1 cellular context compared by ENCODE assay signal in the genomic region with DNA sequence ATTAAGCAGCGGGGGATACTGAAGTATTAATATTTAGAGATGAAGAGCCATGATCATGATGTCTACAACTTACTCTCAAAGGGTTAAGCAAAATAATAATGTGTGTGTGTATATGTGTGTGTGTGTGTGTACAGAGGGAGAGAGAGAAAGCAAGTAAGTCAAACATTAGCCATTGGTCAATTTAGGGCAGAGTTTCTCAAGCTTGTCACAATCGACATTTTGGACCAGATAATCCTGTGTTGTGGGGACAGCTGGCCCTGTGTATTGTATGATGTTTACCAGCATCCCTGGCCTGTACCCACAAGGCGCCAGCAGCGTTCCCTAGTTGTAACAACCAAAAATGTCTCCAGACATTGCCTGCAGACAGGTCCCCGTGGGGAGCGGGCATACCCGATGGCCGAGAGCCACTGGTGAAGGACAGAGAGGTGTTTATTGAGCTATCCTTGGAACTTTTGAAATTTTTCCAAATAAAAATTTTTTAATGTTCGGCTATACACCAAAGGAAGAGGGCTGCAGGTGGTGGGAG.
A peak's percentile ranks its signal among the peaks of the same experiment; 100 is the strongest.
TF ChIP-seq lines count a peak whose summit lies in the region.

No MANE protein-coding gene starts in this region.

TF ChIP-seq in HepG2, 621 proteins besides CTCF, POLR2A, EP300 and RAD21 (continued from another document and continues in another):
- TF ChIP-seq, protein P1, sequence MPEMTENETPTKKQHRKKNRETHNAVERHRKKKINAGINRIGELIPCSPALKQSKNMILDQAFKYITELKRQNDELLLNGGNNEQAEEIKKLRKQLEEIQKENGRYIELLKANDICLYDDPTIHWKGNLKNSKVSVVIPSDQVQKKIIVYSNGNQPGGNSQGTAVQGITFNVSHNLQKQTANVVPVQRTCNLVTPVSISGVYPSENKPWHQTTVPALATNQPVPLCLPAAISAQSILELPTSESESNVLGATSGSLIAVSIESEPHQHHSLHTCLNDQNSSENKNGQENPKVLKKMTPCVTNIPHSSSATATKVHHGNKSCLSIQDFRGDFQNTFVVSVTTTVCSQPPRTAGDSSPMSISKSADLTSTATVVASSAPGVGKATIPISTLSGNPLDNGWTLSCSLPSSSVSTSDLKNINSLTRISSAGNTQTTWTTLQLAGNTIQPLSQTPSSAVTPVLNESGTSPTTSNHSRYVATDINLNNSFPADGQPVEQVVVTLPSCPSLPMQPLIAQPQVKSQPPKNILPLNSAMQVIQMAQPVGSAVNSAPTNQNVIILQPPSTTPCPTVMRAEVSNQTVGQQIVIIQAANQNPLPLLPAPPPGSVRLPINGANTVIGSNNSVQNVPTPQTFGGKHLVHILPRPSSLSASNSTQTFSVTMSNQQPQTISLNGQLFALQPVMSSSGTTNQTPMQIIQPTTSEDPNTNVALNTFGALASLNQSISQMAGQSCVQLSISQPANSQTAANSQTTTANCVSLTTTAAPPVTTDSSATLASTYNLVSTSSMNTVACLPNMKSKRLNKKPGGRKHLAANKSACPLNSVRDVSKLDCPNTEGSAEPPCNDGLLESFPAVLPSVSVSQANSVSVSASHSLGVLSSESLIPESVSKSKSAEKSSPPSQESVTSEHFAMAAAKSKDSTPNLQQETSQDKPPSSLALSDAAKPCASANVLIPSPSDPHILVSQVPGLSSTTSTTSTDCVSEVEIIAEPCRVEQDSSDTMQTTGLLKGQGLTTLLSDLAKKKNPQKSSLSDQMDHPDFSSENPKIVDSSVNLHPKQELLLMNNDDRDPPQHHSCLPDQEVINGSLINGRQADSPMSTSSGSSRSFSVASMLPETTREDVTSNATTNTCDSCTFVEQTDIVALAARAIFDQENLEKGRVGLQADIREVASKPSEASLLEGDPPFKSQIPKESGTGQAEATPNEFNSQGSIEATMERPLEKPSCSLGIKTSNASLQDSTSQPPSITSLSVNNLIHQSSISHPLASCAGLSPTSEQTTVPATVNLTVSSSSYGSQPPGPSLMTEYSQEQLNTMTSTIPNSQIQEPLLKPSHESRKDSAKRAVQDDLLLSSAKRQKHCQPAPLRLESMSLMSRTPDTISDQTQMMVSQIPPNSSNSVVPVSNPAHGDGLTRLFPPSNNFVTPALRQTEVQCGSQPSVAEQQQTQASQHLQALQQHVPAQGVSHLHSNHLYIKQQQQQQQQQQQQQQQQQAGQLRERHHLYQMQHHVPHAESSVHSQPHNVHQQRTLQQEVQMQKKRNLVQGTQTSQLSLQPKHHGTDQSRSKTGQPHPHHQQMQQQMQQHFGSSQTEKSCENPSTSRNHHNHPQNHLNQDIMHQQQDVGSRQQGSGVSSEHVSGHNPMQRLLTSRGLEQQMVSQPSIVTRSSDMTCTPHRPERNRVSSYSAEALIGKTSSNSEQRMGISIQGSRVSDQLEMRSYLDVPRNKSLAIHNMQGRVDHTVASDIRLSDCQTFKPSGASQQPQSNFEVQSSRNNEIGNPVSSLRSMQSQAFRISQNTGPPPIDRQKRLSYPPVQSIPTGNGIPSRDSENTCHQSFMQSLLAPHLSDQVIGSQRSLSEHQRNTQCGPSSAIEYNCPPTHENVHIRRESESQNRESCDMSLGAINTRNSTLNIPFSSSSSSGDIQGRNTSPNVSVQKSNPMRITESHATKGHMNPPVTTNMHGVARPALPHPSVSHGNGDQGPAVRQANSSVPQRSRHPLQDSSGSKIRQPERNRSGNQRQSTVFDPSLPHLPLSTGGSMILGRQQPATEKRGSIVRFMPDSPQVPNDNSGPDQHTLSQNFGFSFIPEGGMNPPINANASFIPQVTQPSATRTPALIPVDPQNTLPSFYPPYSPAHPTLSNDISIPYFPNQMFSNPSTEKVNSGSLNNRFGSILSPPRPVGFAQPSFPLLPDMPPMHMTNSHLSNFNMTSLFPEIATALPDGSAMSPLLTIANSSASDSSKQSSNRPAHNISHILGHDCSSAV (CRISPR knock-in tag; IDR thresholded peaks at IDR 0.05; ENCODE audit: borderline replicate concordance), result no peak
- TF ChIP-seq ZBTB49 (CRISPR knock-in tag; IDR thresholded peaks at IDR 0.05; ENCODE audit: borderline replicate concordance) (no peak), ZNF331 (CRISPR knock-in tag; IDR thresholded peaks at IDR 0.05) (no peak), TARDBP (CRISPR knock-in tag; IDR thresholded peaks at IDR 0.05) (peak; percentile 53; the same call in 1 of the 2 replicates), GABPA (IDR thresholded peaks at IDR 0.05; ENCODE audit: low read depth, low read length) (no peak), GABPA (CRISPR knock-in tag; IDR thresholded peaks at IDR 0.05; ENCODE audit: low read depth) (peak; percentile 39; the same call in 1 of the 2 replicates), TCF12 (IDR thresholded peaks at IDR 0.05) (no peak), TCF12 (CRISPR knock-in tag; IDR thresholded peaks at IDR 0.05) (0 out of 2 replicates have a peak, but pooled peaks have one; percentile 33), ARID4A (CRISPR knock-in tag; IDR thresholded peaks at IDR 0.05; ENCODE audit: borderline replicate concordance) (0 out of 2 replicates have a peak, but pooled peaks have one; percentile 11), CBX1 (IDR thresholded peaks at IDR 0.05; ENCODE audit: low read depth) (no peak), MTF2 (CRISPR knock-in tag; IDR thresholded peaks at IDR 0.05; ENCODE audit: borderline replicate concordance) (no peak), HNF4G (IDR thresholded peaks at IDR 0.05; ENCODE audit: borderline replicate concordance, low read depth, low read length) (0 out of 2 replicates have a peak, but pooled peaks have one; percentile 17), HNF4G (CRISPR knock-in tag; IDR thresholded peaks at IDR 0.05; ENCODE audit: borderline replicate concordance, low read depth) (no peak), DPF2 (CRISPR knock-in tag; IDR thresholded peaks at IDR 0.05; ENCODE audit: borderline replicate concordance, low read depth) (peak; percentile 50; the same call in 1 of the 2 replicates), ZFP82 (CRISPR knock-in tag; IDR thresholded peaks at IDR 0.05; ENCODE audit: borderline replicate concordance) (0 out of 2 replicates have a peak, but pooled peaks have one; percentile 45), NR2F6 (IDR thresholded peaks at IDR 0.05) (0 out of 2 replicates have a peak, but pooled peaks have one; percentile 44), NR2F6 (CRISPR knock-in tag; IDR thresholded peaks at IDR 0.05) (0 out of 2 replicates have a peak, but pooled peaks have one; percentile 21), ESRRA (CRISPR knock-in tag; IDR thresholded peaks at IDR 0.05; ENCODE audit: low read depth) (peak; percentile 52; the same call in 1 of the 2 replicates), ARID3A (IDR thresholded peaks at IDR 0.05; ENCODE audit: low read depth, low read length) (peak; percentile 96), SAP130 (CRISPR knock-in tag; IDR thresholded peaks at IDR 0.05; ENCODE audit: low read depth) (peak; percentile 39; the same call in 1 of the 2 replicates), KDM3A (CRISPR knock-in tag; IDR thresholded peaks at IDR 0.05; ENCODE audit: low read depth) (no peak), ZNF775 (CRISPR knock-in tag; IDR thresholded peaks at IDR 0.05; ENCODE audit: borderline replicate concordance) (no peak), ZNF574 (CRISPR knock-in tag; IDR thresholded peaks at IDR 0.05) (0 out of 2 replicates have a peak, but pooled peaks have one; percentile 22), HDAC2 (CRISPR knock-in tag; IDR thresholded peaks at IDR 0.05) (peak; percentile 43; the same call in 1 of the 2 replicates), DZIP1 (CRISPR knock-in tag; IDR thresholded peaks at IDR 0.05) (no peak)
- TF ChIP-seq, protein P2, sequence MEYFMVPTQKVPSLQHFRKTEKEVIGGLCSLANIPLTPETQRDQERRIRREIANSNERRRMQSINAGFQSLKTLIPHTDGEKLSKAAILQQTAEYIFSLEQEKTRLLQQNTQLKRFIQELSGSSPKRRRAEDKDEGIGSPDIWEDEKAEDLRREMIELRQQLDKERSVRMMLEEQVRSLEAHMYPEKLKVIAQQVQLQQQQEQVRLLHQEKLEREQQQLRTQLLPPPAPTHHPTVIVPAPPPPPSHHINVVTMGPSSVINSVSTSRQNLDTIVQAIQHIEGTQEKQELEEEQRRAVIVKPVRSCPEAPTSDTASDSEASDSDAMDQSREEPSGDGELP (IDR thresholded peaks at IDR 0.05; ENCODE audit: borderline replicate concordance, low read depth), result peak; percentile 61; the same call in 1 of the 2 replicates
